ENCODE assay signal across 15 cellular contexts in the genomic region with DNA sequence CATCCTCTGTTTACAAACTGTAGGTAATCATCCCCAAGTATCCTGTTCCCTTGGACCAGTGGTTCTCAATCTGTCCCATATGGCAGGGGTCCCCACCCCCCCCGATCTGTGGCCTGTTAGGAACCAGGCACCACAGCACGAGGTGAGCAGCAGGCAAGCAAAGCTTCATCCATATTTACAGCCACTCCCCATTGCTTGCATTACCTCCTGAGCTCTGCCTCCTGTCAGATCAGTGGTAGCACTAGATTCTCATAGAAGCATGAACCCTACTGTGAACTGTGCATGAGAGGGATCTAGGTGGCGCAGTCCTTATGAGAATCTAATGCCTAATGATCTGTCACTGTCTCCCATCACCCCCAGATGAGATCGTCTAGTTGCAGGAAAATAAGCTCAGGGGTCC. TPM values are rescaled to one million over a fixed set of nuclear protein-coding genes. Genes with fewer than 3 reads are reported as not detected.
DNase-seq lines count a peak whose midpoint lies in the region; ATAC-seq, FAIRE-seq and TF ChIP-seq lines count a peak whose summit lies in the region.
"Had no signal": no experiment of that assay in that cellular context is flagged by ENCODE, and none has a peak within 500 bp of the region (broad histone marks: within the 10 kb centered on the region; RNA-seq: fewer than 3 reads in every experiment).

No MANE protein-coding gene starts in this region.

- peak; percentile 9 for DNase-seq in DMS 273 (lab: John Stamatoyannopoulos, UW; ENCODE audit: unreplicated experiment)
- no peak for DNase-seq in DMS 273 treated with DMSO at 0.1 percent for 48 hours (lab: John Stamatoyannopoulos, UW)
- DNase-seq in K562 (ENCODE audit: extremely low read depth in 1 of 4, low spot score in 3 of 4): peak in 1 of 4 experiments; percentile 19
- DNase-seq in germinal center (ENCODE audit: low spot score): no peak
- no peak for DNase-seq in neuronal stem cell (ENCODE audit: low spot score)
- DNase-seq: Calu3; CD4-positive, alpha-beta T cell; GF-D8; HCEC 1CT; KBM-7 had no signal

- H4K91ac ChIP-seq in neuronal stem cell (ENCODE audit: low read depth, low read length, poor library complexity): no peak overlapping the region

- no peaks in the 10 kb centered on the region for H3K4me1 ChIP-seq in HEK293 (ENCODE audit: control insufficient read depth, insufficient read depth, low read length)
- no peaks in the 10 kb centered on the region for H3K4me1 ChIP-seq in K562 (replicated peaks in 1 of 2; ENCODE audit: control insufficient read depth in 2 of 2, insufficient read depth in 2 of 2, low read length in 2 of 2)
- no peaks in the 10 kb centered on the region for H3K4me1 ChIP-seq in neuronal stem cell (ENCODE audit: control insufficient read depth in 2 of 2, insufficient read depth in 1 of 2, low read depth in 1 of 2, low read length in 2 of 2)
- H3K4me1 ChIP-seq: BLaER1 had no signal

- no peak for FAIRE-seq in K562 (lab: Jason Lieb, UNC)
- FAIRE-seq: GM19239 had no signal

- H3K4ac ChIP-seq in neuronal stem cell (ENCODE audit: low read length): no peak overlapping the region

- H2AK5ac ChIP-seq in neuronal stem cell (ENCODE audit: low read depth, low read length): no peak overlapping the region

- no peak overlapping the region for H2BK15ac ChIP-seq in neuronal stem cell (ENCODE audit: low read length)

- H4K8ac ChIP-seq in neuronal stem cell (ENCODE audit: low read depth, low read length): no peak overlapping the region

- H3K4me3 ChIP-seq in HEK293 (ENCODE audit: low read depth, low read length): no peak overlapping the region
- H3K4me3 ChIP-seq in K562: no peak overlapping the region
- peak overlapping the region in 1 of 2 donors; percentile 50 for H3K4me3 ChIP-seq in neuronal stem cell (ENCODE audit: low read length in 2 of 2)
- H3K4me3 ChIP-seq: BLaER1 had no signal

- POLR2A ChIA-PET in HEK293 (lab: Yijun Ruan, JAX) (no interaction called here), K562 (lab: Yijun Ruan, JAX) (no interaction called here)

- no peak overlapping the region for H3K9ac ChIP-seq in K562 (ENCODE audit: insufficient read depth in 1 of 2, low read depth in 2 of 2, low read length in 2 of 2)
- H3K9ac ChIP-seq in neuronal stem cell (ENCODE audit: low read depth, low read length, poor library complexity): no peak overlapping the region
- H3K9ac ChIP-seq: BLaER1 had no signal

- H3K79me1 ChIP-seq in neuronal stem cell (ENCODE audit: low read depth, low read length): no peaks in the 10 kb centered on the region

- WGBS in K562 (ENCODE audit: insufficient coverage, low coverage, missing lambda C conversion rate): 8% methylated on average over 4 of the region's 4 CpGs
- no CpG with 5 or more reads among the region's 4 CpGs for WGBS in neuronal stem cell (ENCODE audit: extremely low coverage in 2 of 2, insufficient read length in 2 of 2, insufficient replicate concordance in 1 of 2), 2 donors

- H3K9me3 ChIP-seq in HEK293 (ENCODE audit: control insufficient read depth, insufficient read depth, low read depth, low read length): no peaks in the 10 kb centered on the region
- no peaks in the 10 kb centered on the region for H3K9me3 ChIP-seq in K562 (replicated peaks; ENCODE audit: control insufficient read depth, insufficient read depth, low read depth, low read length)
- no peaks in the 10 kb centered on the region for H3K9me3 ChIP-seq in neuronal stem cell (replicated peaks in 1 of 2; ENCODE audit: control insufficient read depth in 2 of 2, insufficient read depth in 1 of 2, low read depth in 1 of 2, low read length in 2 of 2)

- no peak overlapping the region for H2BK120ac ChIP-seq in neuronal stem cell (ENCODE audit: low read depth, low read length)

- TF ChIP-seq EP300 in K562 (IDR thresholded peaks at IDR 0.05; ENCODE audit: low read length): no peak

- no peak overlapping the region for H2BK5ac ChIP-seq in neuronal stem cell (ENCODE audit: low read length)

- no peaks in the 10 kb centered on the region for H3K79me2 ChIP-seq in K562 (ENCODE audit: control insufficient read depth, insufficient read depth, low read length)

- TF ChIP-seq CTCF in HEK293 (tag by site-specific recombination; IDR thresholded peaks at IDR 0.05) (no peak), K562 (IDR thresholded peaks at IDR 0.05 in 2 of 3, conservative IDR thresholded peaks at IDR 0.05 in 1 of 3; ENCODE audit: insufficient read depth in 2 of 3, low read depth in 1 of 3, low read length in 3 of 3) (peak in 1 of 3 experiments; percentile 14; a peak in 1 of 6 replicates)

- H2AFZ ChIP-seq in K562 (ENCODE audit: low read depth, low read length): no peak overlapping the region
- no peak overlapping the region for H2AFZ ChIP-seq in neuronal stem cell (ENCODE audit: low read length)

- CTCF ChIA-PET in HEK293 (lab: Yijun Ruan, JAX): interaction anchor here (0.7 kb wide), 1 partner anchor 1711 kb away, joined by 3 read pairs; no protein-coding TSS in a partner anchor
- CTCF ChIA-PET in K562 (lab: Yijun Ruan, JAX; ENCODE audit: low intra/inter-chr PET ratio): no interaction called here

- no peak overlapping the region for H2BK12ac ChIP-seq in neuronal stem cell (ENCODE audit: low read length)

- H3K27me3 ChIP-seq in K562 (ENCODE audit: control insufficient read depth in 2 of 2, insufficient read depth in 2 of 2, low read length in 2 of 2) (peaks cover 0 to 4% of the 10 kb centered on the region in 2 experiments; a peak in 1 of 5 replicates), neuronal stem cell (ENCODE audit: control insufficient read depth in 3 of 3, insufficient read depth in 3 of 3, low read depth in 1 of 3, low read length in 3 of 3) (peaks cover 0 to 3% (median 0%) of the 10 kb centered on the region in 3 experiments)
- H3K27me3 ChIP-seq: BLaER1 had no signal

- H3K27ac ChIP-seq in HEK293 (ENCODE audit: extremely low read depth, low read depth, low read length) (no peak overlapping the region), K562 (ENCODE audit: extremely low read depth, low read depth, low read length) (no peak overlapping the region), neuronal stem cell (replicated peaks; ENCODE audit: low read length) (no peak overlapping the region)
- H3K27ac ChIP-seq: 22Rv1, BLaER1 had no signal

- TF ChIP-seq RAD21 in K562 (CRISPR knock-in tag; conservative IDR thresholded peaks at IDR 0.05 in 1 of 2, IDR thresholded peaks at IDR 0.05 in 1 of 2): no peak

- no peak for TF ChIP-seq POLR2A in K562 (conservative IDR thresholded peaks at IDR 0.05)

- in situ Hi-C loops in K562 (cut with MboI): no loop called here

- H4K20me1 ChIP-seq in K562 (replicated peaks; ENCODE audit: control insufficient read depth, insufficient read depth, low read length): no peaks in the 10 kb centered on the region
- H4K20me1 ChIP-seq: BLaER1 had no signal

- H3K36me3 ChIP-seq in HEK293 (ENCODE audit: control insufficient read depth in 2 of 2, insufficient read depth in 1 of 2, low read length in 2 of 2) (no peaks in the 10 kb centered on the region), K562 (ENCODE audit: control insufficient read depth, insufficient read depth, low read length) (no peaks in the 10 kb centered on the region), neuronal stem cell (replicated peaks in 1 of 2; ENCODE audit: control insufficient read depth in 2 of 2, insufficient read depth in 2 of 2, low read length in 2 of 2) (no peaks in the 10 kb centered on the region)
- H3K36me3 ChIP-seq: BLaER1 had no signal

- ATAC-seq in K562: no peak
- ATAC-seq in GM19467 (IDR thresholded peaks at IDR 0.05; ENCODE audit: unreplicated experiment): no peak

- H3K18ac ChIP-seq in neuronal stem cell (ENCODE audit: low read length): no peak overlapping the region

- H3K23ac ChIP-seq in neuronal stem cell (ENCODE audit: low read depth, low read length, poor library complexity): no peak overlapping the region

- intact Hi-C loops in K562 (cut with micrococcal nuclease): no loop called here

- no peak overlapping the region for H3K4me2 ChIP-seq in K562 (ENCODE audit: insufficient read depth, low read length)
- H3K4me2 ChIP-seq in neuronal stem cell (ENCODE audit: insufficient read depth, low read length, poor library complexity, severe bottlenecking): no peak overlapping the region
- H3K4me2 ChIP-seq: BLaER1 had no signal

- no TSS peak for BruUV-seq in K562 (replicated peaks; lab: Mats Ljungman, UMichigan)

- H3K14ac ChIP-seq in neuronal stem cell (ENCODE audit: low read length): no peak overlapping the region

- H3K9me1 ChIP-seq in K562 (ENCODE audit: control insufficient read depth, insufficient read depth, low read length): no peaks in the 10 kb centered on the region

TF ChIP-seq in K562, 482 proteins besides CTCF, POLR2A, EP300 and RAD21:
- TF ChIP-seq CEBPB (tag; IDR thresholded peaks at IDR 0.05): no peak
- TF ChIP-seq, protein P1, sequence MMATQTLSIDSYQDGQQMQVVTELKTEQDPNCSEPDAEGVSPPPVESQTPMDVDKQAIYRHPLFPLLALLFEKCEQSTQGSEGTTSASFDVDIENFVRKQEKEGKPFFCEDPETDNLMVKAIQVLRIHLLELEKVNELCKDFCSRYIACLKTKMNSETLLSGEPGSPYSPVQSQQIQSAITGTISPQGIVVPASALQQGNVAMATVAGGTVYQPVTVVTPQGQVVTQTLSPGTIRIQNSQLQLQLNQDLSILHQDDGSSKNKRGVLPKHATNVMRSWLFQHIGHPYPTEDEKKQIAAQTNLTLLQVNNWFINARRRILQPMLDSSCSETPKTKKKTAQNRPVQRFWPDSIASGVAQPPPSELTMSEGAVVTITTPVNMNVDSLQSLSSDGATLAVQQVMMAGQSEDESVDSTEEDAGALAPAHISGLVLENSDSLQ (IDR thresholded peaks at IDR 0.05): 0 out of 2 replicates have a peak, but pooled peaks have one; percentile 21

RNA-seq across cellular contexts. Expression of a gene that starts 33.4 kb away (rescaled TPM):
- total RNA-seq in K562 (2011; cell fraction: chromatin; rRNA removed; ENCODE audit: low replicate concordance): 143 and 240 TPM in 2 replicates
- 61.9 and 64.3 TPM in 2 replicates for total RNA-seq in K562 (2011; cell fraction: nucleolus; rRNA removed)
- total RNA-seq in K562 (2011; cell fraction: nucleoplasm; rRNA removed): 147 and 194 TPM in 2 replicates
- total RNA-seq in K562 (2014; rRNA removed) (685 and 767 TPM in 2 replicates), K562 (2014; rRNA removed; fragmentation: Illumina TruSeq; extraction: Trizol) (1,008 and 1,115 TPM in 2 replicates), K562 (2015; rRNA removed; fragmentation: Illumina TruSeq; extraction: Trizol) (816 and 886 TPM in 2 replicates), K562 (2021) (602 and 621 TPM in 2 replicates)
- polyA plus RNA-seq in K562 (2011; rRNA removed) (784 and 1,058 TPM in 2 replicates), K562 (2014; fragmentation: Illumina TruSeq; extraction: Trizol) (1,041 and 1,279 TPM in 2 replicates), K562 (2014; fragmentation: Nextera tagmentation; extraction: Ambion mirVana) (1,000 to 10,000 TPM; 1,793 to 2,015 TPM), K562 (2014; rRNA removed) (920 and 1,225 TPM in 2 replicates)
- polyA plus RNA-seq in K562 (2011; cell fraction: cytosol; rRNA removed): 242 and 538 TPM in 2 replicates
- 246 and 388 TPM in 2 replicates for polyA plus RNA-seq in K562 (2011; cell fraction: nucleus; rRNA removed)
- 814 and 865 TPM in 2 replicates for polyA plus RNA-seq in K562 (2012)
- polyA minus RNA-seq in K562 (2011; rRNA and poly(A)+ RNA removed): 817 and 852 TPM in 2 replicates
- 219 and 325 TPM in 2 replicates for polyA minus RNA-seq in K562 (2011; cell fraction: cytosol; rRNA and poly(A)+ RNA removed)
- 56.5 and 107 TPM in 2 replicates for polyA minus RNA-seq in K562 (2011; cell fraction: nucleus; rRNA and poly(A)+ RNA removed)
- 368 TPM for polyA plus RNA-seq in neuronal stem cell (2013, experiment 1 of 2)
- polyA plus RNA-seq in neuronal stem cell (2013, experiment 2 of 2): 373 TPM
